ENCODE assay signal across 20 cellular contexts in genomic region chr6:42381850-42382249, GRCh38.
"Had no signal": no experiment of that assay in that cellular context is flagged by ENCODE, and none has a peak within 500 bp of the region (broad histone marks: within the 10 kb centered on the region; RNA-seq: fewer than 3 reads in every experiment).

No MANE protein-coding gene starts in this region.

- ATAC-seq: esophagus mucosa, heart left ventricle, left colon, left ventricle myocardium superior had no signal

- H3K27me3 ChIP-seq: heart left ventricle, sigmoid colon, tibial artery, upper lobe of left lung, uterus had no signal

- H3K36me3 ChIP-seq: heart left ventricle, sigmoid colon, tibial artery, upper lobe of left lung, uterus had no signal

- DNase-seq: effector memory CD4-positive, alpha-beta T cell; heart left ventricle; hippocampal formation; left colon; left ventricle myocardium superior; mesenchymal stem cell; midbrain; nephron progenitor cell; posterior cingulate gyrus; stimulated activated CD4-positive, alpha-beta T cell treated with anti-CD3 and anti-CD28 coated beads, Interleukin-2, amount 100 ng/mL, for 24 hours; stimulated activated CD4-positive, alpha-beta T cell treated with anti-CD3 and anti-CD28 coated beads, Interleukin-4, amount 100 ng/mL, for 4 hours; stimulated activated naive CD4-positive, alpha-beta T cell treated with Interleukin-2 at 50 U/mL for 16 hours; tibial artery; upper lobe of left lung; uterus had no signal

- H3K4me1 Mint-ChIP-seq: nephron progenitor cell had no signal

- H3K9me3 Mint-ChIP-seq: nephron progenitor cell had no signal

- H3K27ac ChIP-seq: coronary artery, heart left ventricle, sigmoid colon, tibial artery, upper lobe of left lung, uterus had no signal

- H3K9me3 ChIP-seq: heart left ventricle, sigmoid colon, tibial artery, upper lobe of left lung, uterus had no signal

- H3K4me3 ChIP-seq: coronary artery, heart left ventricle, lung, sigmoid colon, skin epidermis, tibial artery, upper lobe of left lung, uterus had no signal

- H3K4me3 Mint-ChIP-seq: nephron progenitor cell had no signal

- H3K27ac Mint-ChIP-seq: nephron progenitor cell had no signal

- H3K4me1 ChIP-seq: sigmoid colon, tibial artery, uterus had no signal
